In the genomic region with DNA sequence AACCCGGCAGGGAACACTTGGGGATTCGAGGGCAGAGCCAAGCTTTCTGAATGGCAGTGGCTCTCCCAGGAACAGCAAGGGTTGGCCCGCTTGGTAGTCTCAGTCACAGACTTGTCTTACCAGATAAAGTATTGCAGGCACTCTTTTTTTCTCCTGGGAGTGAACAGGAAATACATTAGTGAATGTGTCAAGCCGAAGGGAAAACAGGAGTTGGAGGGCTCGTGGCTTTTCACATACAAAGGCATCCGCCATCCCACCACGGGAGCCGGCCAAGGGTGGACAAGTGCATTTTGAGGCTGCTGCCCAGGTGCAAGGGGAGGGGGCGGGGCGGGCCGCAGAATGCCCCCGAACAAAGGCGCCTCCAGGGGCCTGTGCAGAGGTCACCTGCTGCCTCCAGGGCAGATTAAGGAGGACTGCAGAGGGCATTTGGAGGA, we compare ENCODE assay signal across 9 cellular contexts.
DNase-seq lines count a peak whose midpoint lies in the region; ATAC-seq and TF ChIP-seq lines count a peak whose summit lies in the region.
"Had no signal": no experiment of that assay in that cellular context is flagged by ENCODE, and none has a peak within 500 bp of the region (broad histone marks: within the 10 kb centered on the region; RNA-seq: fewer than 3 reads in every experiment).

No MANE protein-coding gene starts in this region.

- peak overlapping the region; percentile 66 for H3K4me3 ChIP-seq in GM12865 (ENCODE audit: low read depth, low read length)

- intact Hi-C loops in head of caudate nucleus (cut with DNase I), result no loop called here
- intact Hi-C loops in left colon (cut with DNase I, micrococcal nuclease), result no loop called here
- intact Hi-C loops in activated CD4-positive, alpha-beta T cell treated with anti-CD3 and anti-CD28 coated beads, Interleukin-2, amount 10 ng/mL, durations not matched to agents 24 days and 14 days (cut with micrococcal nuclease), result no loop called here

- DNase-seq in GM12865 (ENCODE audit: low read depth) (no peak), hepatic stellate cell (ENCODE audit: low spot score) (peak; percentile 50), head of caudate nucleus (no peak), left colon (no peak)
- no peak for DNase-seq in stimulated activated CD4-positive, alpha-beta T cell treated with anti-CD3 and anti-CD28 coated beads, Interleukin-1b, Interleukin-23, amount 100 ng/mL, for 48 hours
- no peak for DNase-seq in activated CD4-positive, alpha-beta T cell treated with anti-CD3 and anti-CD28 coated beads, Interleukin-2, amount 10 ng/mL, durations not matched to agents 24 days and 14 days
- DNase-seq: activated naive CD8-positive, alpha-beta T cell treated with anti-CD3 and anti-CD28 coated beads, Interleukin-2, amount 10 ng/mL, durations not matched to agents 7 days and 5 days had no signal

- peaks cover 19% of the 10 kb centered on the region for H3K27me3 Mint-ChIP-seq in activated CD4-positive, alpha-beta T cell treated with anti-CD3 and anti-CD28 coated beads, Interleukin-2, amount 10 ng/mL, durations not matched to agents 24 days and 14 days

- ATAC-seq in GM21576 (IDR thresholded peaks at IDR 0.05; ENCODE audit: unreplicated experiment) (peak; percentile 45), HG03520 (IDR thresholded peaks at IDR 0.05; ENCODE audit: unreplicated experiment) (peak; percentile 40), left colon (no peak)

- H3K4me3 Mint-ChIP-seq in activated CD4-positive, alpha-beta T cell treated with anti-CD3 and anti-CD28 coated beads, Interleukin-2, amount 10 ng/mL, durations not matched to agents 24 days and 14 days, result no peak overlapping the region
- H3K4me3 Mint-ChIP-seq: activated naive CD8-positive, alpha-beta T cell treated with anti-CD3 and anti-CD28 coated beads, Interleukin-2, amount 10 ng/mL, durations not matched to agents 7 days and 5 days had no signal

- H3K4me1 Mint-ChIP-seq in activated CD4-positive, alpha-beta T cell treated with anti-CD3 and anti-CD28 coated beads, Interleukin-2, amount 10 ng/mL, durations not matched to agents 24 days and 14 days, result peaks cover 2% of the 10 kb centered on the region

- H3K36me3 Mint-ChIP-seq in activated CD4-positive, alpha-beta T cell treated with anti-CD3 and anti-CD28 coated beads, Interleukin-2, amount 10 ng/mL, durations not matched to agents 24 days and 14 days (ENCODE audit: low read depth), result no peaks in the 10 kb centered on the region

- no peak overlapping the region for H3K27ac Mint-ChIP-seq in activated CD4-positive, alpha-beta T cell treated with anti-CD3 and anti-CD28 coated beads, Interleukin-2, amount 10 ng/mL, durations not matched to agents 24 days and 14 days
- H3K27ac Mint-ChIP-seq: activated naive CD8-positive, alpha-beta T cell treated with anti-CD3 and anti-CD28 coated beads, Interleukin-2, amount 10 ng/mL, durations not matched to agents 7 days and 5 days had no signal

- no peaks in the 10 kb centered on the region for H3K9me3 Mint-ChIP-seq in activated CD4-positive, alpha-beta T cell treated with anti-CD3 and anti-CD28 coated beads, Interleukin-2, amount 10 ng/mL, durations not matched to agents 24 days and 14 days
- H3K9me3 Mint-ChIP-seq: activated naive CD8-positive, alpha-beta T cell treated with anti-CD3 and anti-CD28 coated beads, Interleukin-2, amount 10 ng/mL, durations not matched to agents 7 days and 5 days had no signal

- TF ChIP-seq CTCF in GM12865 (IDR thresholded peaks at IDR 0.05; ENCODE audit: insufficient read depth, low read depth, low read length, missing control alignments), result no peak
